Comparison of ENCODE assay signal across 20 cellular contexts in the genomic region with DNA sequence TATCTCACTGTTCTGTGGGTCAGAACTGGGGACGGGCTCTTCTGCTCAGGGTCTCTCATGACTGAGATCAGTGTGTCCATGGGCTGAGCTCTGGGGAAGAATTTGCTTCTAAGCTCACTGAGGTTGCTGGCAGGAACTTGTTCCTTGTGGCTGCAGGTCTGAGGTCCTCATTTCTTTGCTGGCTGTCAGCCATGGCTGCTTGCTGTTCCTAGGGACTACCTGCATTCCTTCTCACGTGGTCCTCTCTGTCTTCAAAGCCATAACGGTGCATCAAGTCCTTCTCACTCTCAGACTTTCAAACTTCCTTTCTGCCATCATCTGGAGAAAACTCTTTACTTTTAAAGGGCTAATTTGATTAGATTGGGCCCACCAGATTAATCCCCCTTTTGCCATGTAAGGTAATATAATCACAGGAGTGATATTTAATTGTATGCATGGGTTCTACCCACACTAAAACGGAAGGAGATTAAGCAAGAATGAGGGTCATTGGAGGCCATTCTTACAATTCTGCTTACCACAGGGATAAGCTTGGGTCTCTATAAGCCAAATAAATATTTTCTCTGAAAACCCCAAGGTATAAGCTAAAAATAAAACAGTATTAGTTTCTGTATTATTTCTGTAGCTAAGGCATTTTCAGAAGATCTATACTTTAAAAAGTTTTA.
"Had no signal": no experiment of that assay in that cellular context is flagged by ENCODE, and none has a peak within 500 bp of the region (broad histone marks: within the 10 kb centered on the region; RNA-seq: fewer than 3 reads in every experiment).

No MANE protein-coding gene starts in this region.

- H3K36me3 Mint-ChIP-seq: activated naive CD4-positive, alpha-beta T cell treated with anti-CD3 and anti-CD28 coated beads, Interleukin-2, amount 50 U/mL, for 24 hours; brain had no signal

- H3K27me3 Mint-ChIP-seq: activated naive CD4-positive, alpha-beta T cell treated with anti-CD3 and anti-CD28 coated beads, Interleukin-2, amount 50 U/mL, for 24 hours; brain; central memory CD8-positive, alpha-beta T cell had no signal

- DNase-seq: activated CD4-positive, alpha-beta T cell treated with anti-CD3 and anti-CD28 coated beads for 4 hours; activated CD8-positive, alpha-beta memory T cell treated with anti-CD3 and anti-CD28 coated beads, Interleukin-2, amount 50 U/mL, for 48 hours; activated CD8-positive, alpha-beta T cell treated with anti-CD3 and anti-CD28 coated beads, Interleukin-2, amount 10 ng/mL, durations not matched to agents 7 days and 5 days; activated T-cell treated with anti-CD3 and anti-CD28 coated beads, Interleukin-2, amount 50 U/mL, for 1 hour; aorta; Karpas-422; NCI-H1092 treated with DMSO at 0.1 percent for 48 hours; NCI-H1417 treated with DMSO at 0.1 percent for 48 hours; NCI-H1694; NCI-H2029; NCI-H345; NCI-H510A; NCI-H526 treated with DMSO at 0.1 percent for 48 hours; PC-9; SK-N-SH; T-helper 1 cell had no signal

- H3K4me3 Mint-ChIP-seq: activated CD8-positive, alpha-beta T cell treated with anti-CD3 and anti-CD28 coated beads, Interleukin-2, amount 10 ng/mL, durations not matched to agents 7 days and 5 days; activated naive CD4-positive, alpha-beta T cell treated with anti-CD3 and anti-CD28 coated beads, Interleukin-2, amount 50 U/mL, for 24 hours; brain; central memory CD8-positive, alpha-beta T cell had no signal

- H2AFZ ChIP-seq: PC-9 had no signal

- H3K4me1 Mint-ChIP-seq: activated naive CD4-positive, alpha-beta T cell treated with anti-CD3 and anti-CD28 coated beads, Interleukin-2, amount 50 U/mL, for 24 hours; central memory CD8-positive, alpha-beta T cell had no signal

- H3K4me3 ChIP-seq: PC-9 had no signal

- H3K27ac Mint-ChIP-seq: activated CD8-positive, alpha-beta T cell treated with anti-CD3 and anti-CD28 coated beads, Interleukin-2, amount 10 ng/mL, durations not matched to agents 7 days and 5 days; activated naive CD4-positive, alpha-beta T cell treated with anti-CD3 and anti-CD28 coated beads, Interleukin-2, amount 50 U/mL, for 24 hours had no signal

- H3K27ac ChIP-seq: PC-9 had no signal

- ATAC-seq: activated CD4-positive, CD25-positive, alpha-beta regulatory T cell treated with anti-CD3 and anti-CD28 coated beads, Interleukin-2, amount 50 U/mL, for 24 hours; activated CD8-positive, alpha-beta T cell treated with anti-CD3 and anti-CD28 coated beads, Interleukin-2, amount 10 ng/mL, durations not matched to agents 7 days and 5 days had no signal

- H3K4me2 ChIP-seq: PC-9, SK-N-SH had no signal

- H3K9ac ChIP-seq: SK-N-SH had no signal
